14 cellular contexts compared by ENCODE assay signal in the genomic region with DNA sequence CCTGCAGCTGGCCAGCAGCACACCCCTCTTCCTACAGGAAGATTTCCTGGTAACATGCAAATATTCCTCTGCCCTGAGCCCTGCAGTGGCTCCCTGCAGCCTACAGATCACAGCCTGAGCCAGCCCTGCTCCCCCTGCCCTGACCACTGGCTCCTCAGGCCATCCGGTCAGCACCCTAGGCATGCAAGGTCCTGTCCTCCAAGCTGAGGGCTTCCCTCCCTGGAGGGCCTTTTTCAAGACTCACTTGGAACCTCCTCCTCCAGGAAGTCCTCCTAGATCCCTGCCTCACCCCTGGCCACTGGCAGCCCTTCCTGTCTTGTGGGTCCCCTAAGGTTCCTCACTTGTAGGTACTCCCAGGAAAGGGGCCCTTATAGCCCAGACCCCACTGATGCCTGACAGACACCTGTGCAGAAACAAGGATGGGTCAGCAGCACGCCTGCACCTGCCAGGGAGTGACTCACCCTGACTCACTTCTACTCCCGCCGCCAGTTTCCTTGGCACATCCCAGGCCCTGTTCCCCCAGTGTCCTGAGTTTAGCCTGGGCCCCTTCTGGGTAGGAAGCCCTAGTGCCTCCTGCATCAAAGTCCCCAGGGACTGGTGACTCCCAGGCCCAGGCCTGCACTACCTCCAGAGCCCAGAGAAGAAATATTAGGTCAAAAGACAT. TPM values are rescaled to one million over a fixed set of nuclear protein-coding genes. Genes with fewer than 3 reads are reported as not detected.
DNase-seq lines count a peak whose midpoint lies in the region; ATAC-seq, FAIRE-seq and TF ChIP-seq lines count a peak whose summit lies in the region.
"Had no signal": no experiment of that assay in that cellular context is flagged by ENCODE, and none has a peak within 500 bp of the region (broad histone marks: within the 10 kb centered on the region; RNA-seq: fewer than 3 reads in every experiment).

No MANE protein-coding gene starts in this region.

- no peak for TF ChIP-seq CTCF in bronchial epithelial cell (IDR thresholded peaks at IDR 0.05; ENCODE audit: insufficient read depth, low read length, severe bottlenecking)
- no peak for TF ChIP-seq CTCF in osteoblast (IDR thresholded peaks at IDR 0.05; ENCODE audit: extremely low read depth, low read depth, low read length)

- no peaks in the 10 kb centered on the region for H3K9me3 ChIP-seq in osteoblast (ENCODE audit: low read depth, low read length)
- H3K9me3 ChIP-seq: HAP-1, left lung had no signal

- FAIRE-seq in bronchial epithelial cell (lab: Jason Lieb, UNC) = peak; percentile 94

- DNase-seq in ELR (ENCODE audit: low read depth) (peak; percentile 72), M059J (ENCODE audit: low read depth) (peak; percentile 78), bronchial epithelial cell (ENCODE audit: low read depth) (peak; percentile 79), osteoblast (ENCODE audit: insufficient read length, low spot score, missing footprints) (peak; percentile 89), NCI-H1105 (lab: John Stamatoyannopoulos, UW) (no peak), globus pallidus (ENCODE audit: low spot score) (no peak)
- DNase-seq: aorta; cortex of kidney; hypothalamus; left lung; naive B cell; stimulated activated CD4-positive, alpha-beta T cell treated with anti-CD3 and anti-CD28 coated beads, Interleukin-15, amount 100 ng/mL, for 24 hours had no signal

- H3K4me3 ChIP-seq in bronchial epithelial cell (ENCODE audit: low read depth, low read length) (no peak overlapping the region), osteoblast (ENCODE audit: insufficient read depth, low read length) (no peak overlapping the region)
- H3K4me3 ChIP-seq: HAP-1, left lung had no signal

- no peak overlapping the region for H2AFZ ChIP-seq in osteoblast (ENCODE audit: low read length)

- no peaks in the 10 kb centered on the region for H4K20me1 ChIP-seq in osteoblast (ENCODE audit: insufficient read depth, low read length)

- H3K36me3 ChIP-seq in bronchial epithelial cell (ENCODE audit: control insufficient read depth, insufficient read depth, low read length) = peaks cover 8% of the 10 kb centered on the region
- no peaks in the 10 kb centered on the region for H3K36me3 ChIP-seq in osteoblast (ENCODE audit: insufficient read depth, low read length)
- H3K36me3 ChIP-seq: left lung had no signal

- H3K4me1 ChIP-seq in osteoblast (ENCODE audit: insufficient read depth, low read length) = peaks cover 5% of the 10 kb centered on the region

- H3K79me2 ChIP-seq in osteoblast (ENCODE audit: insufficient read depth, low read length) = no peaks in the 10 kb centered on the region

- no peaks in the 10 kb centered on the region for H3K27me3 ChIP-seq in bronchial epithelial cell (ENCODE audit: control insufficient read depth, insufficient read depth, low read length)
- H3K27me3 ChIP-seq in osteoblast (ENCODE audit: insufficient read depth, low read length) = peaks cover 44% of the 10 kb centered on the region

- no peak overlapping the region for H3K4me2 ChIP-seq in osteoblast (ENCODE audit: insufficient read depth, low read length)

- ATAC-seq in HG03460 (IDR thresholded peaks at IDR 0.05; ENCODE audit: unreplicated experiment) = no peak
- ATAC-seq: left lung had no signal

- H3K27ac ChIP-seq in osteoblast (ENCODE audit: low read depth, low read length) = no peak overlapping the region
- H3K27ac ChIP-seq: left lung had no signal

RNA-seq across cellular contexts. Expression of a gene that starts 3.2 kb away (rescaled TPM):
- total RNA-seq in M059J (2014; rRNA removed; shearing (Covaris generic)) = 0.54 and 1.2 TPM in 2 replicates
- total RNA-seq in bronchial epithelial cell (3.2 and 5.1 TPM in 2 replicates), osteoblast (under 0.01 TPM in 2 replicates)

RNA-seq across cellular contexts. Expression of a gene that starts 26.5 kb away (rescaled TPM):
- total RNA-seq in M059J (2014; rRNA removed; shearing (Covaris generic)) = 56.5 and 80.9 TPM in 2 replicates
- total RNA-seq in bronchial epithelial cell (36.9 and 45.5 TPM in 2 replicates), osteoblast (29.8 and 34.0 TPM in 2 replicates)

RNA-seq across cellular contexts. Expression of a gene that starts 31.3 kb away (rescaled TPM):
- 58.3 and 79.5 TPM in 2 replicates for total RNA-seq in M059J (2014; rRNA removed; shearing (Covaris generic))
- total RNA-seq in bronchial epithelial cell (57.6 and 72.7 TPM in 2 replicates), osteoblast (25.9 and 26.8 TPM in 2 replicates)

Comparison
In these comparisons a context has a peak if more than half of its experiments do, and no peak if none do; other contexts are left out.
1. DNase-seq: peak in ELR (single experiment), M059J (single experiment), bronchial epithelial cell (single experiment) and osteoblast (single experiment); none in NCI-H1105 (single experiment) and globus pallidus (single experiment).